ENCODE assay signal across 32 cellular contexts in genomic region chr10:13773496-13774170, GRCh38.
DNase-seq lines count a peak whose midpoint lies in the region; ATAC-seq, FAIRE-seq and TF ChIP-seq lines count a peak whose summit lies in the region.
"Had no signal": no experiment of that assay in that cellular context is flagged by ENCODE, and none has a peak within 500 bp of the region (broad histone marks: within the 10 kb centered on the region; RNA-seq: fewer than 3 reads in every experiment).

No MANE protein-coding gene starts in this region.

- CTCF ChIA-PET in activated naive CD4-positive, alpha-beta T cell treated with anti-CD3 and anti-CD28 coated beads, Interleukin-2, amount 10 ng/mL, durations not matched to agents 7 days and 5 days (lab: Charles Lee): interaction anchor here (1.1 kb wide), 1 partner anchor 112 kb away, joined by 4 read pairs; no protein-coding TSS in a partner anchor

- TF ChIP-seq CTCF in fibroblast of mammary gland (conservative IDR thresholded peaks at IDR 0.05; ENCODE audit: control insufficient read depth, insufficient read depth, low read depth, low read length) (no peak), osteocyte (IDR thresholded peaks at IDR 0.05) (no peak), pancreas (IDR thresholded peaks at IDR 0.05) (no peak)

- WGBS in pancreas, 2 donors: 74 to 76% methylated on average over 13 of the region's 13 CpGs

- no peaks in the 10 kb centered on the region for H3K4me1 ChIP-seq in pancreas
- H3K4me1 ChIP-seq: uterus had no signal

- intact Hi-C loops in pancreas (cut with DNase I): loop anchor here in 1 of 3 donors (10.0 kb wide), 1 partner anchor 69 kb away; no protein-coding TSS in a partner anchor

- DNase-seq in activated naive CD4-positive, alpha-beta T cell treated with anti-CD3 and anti-CD28 coated beads, Interleukin-2, amount 50 U/mL, for 72 hours (ENCODE audit: low spot score in 2 of 2): no peak
- no peak for DNase-seq in activated naive CD4-positive, alpha-beta T cell treated with anti-CD3 and anti-CD28 coated beads, Interleukin-2, amount 10 ng/mL, durations not matched to agents 7 days and 5 days
- DNase-seq in T-helper 17 cell (no peak), fibroblast of mammary gland (ENCODE audit: low read depth) (peak; percentile 45), osteocyte (ENCODE audit: extremely low spot score, unreplicated experiment) (no peak), pancreas (no peak), KBM-7 (no peak)
- DNase-seq: 8988T; activated CD4-positive, alpha-beta memory T cell treated with anti-CD3 and anti-CD28 coated beads for 36 hours; activated CD4-positive, alpha-beta T cell treated with anti-CD3 and anti-CD28 coated beads for 1 hour; activated CD8-positive, alpha-beta memory T cell treated with anti-CD3 and anti-CD28 coated beads, Interleukin-2, amount 50 U/mL, for 4 hours; activated naive CD4-positive, alpha-beta T cell treated with Interleukin-2 at 50 U/mL for 16 hours; DND-41; effector CD8-positive, alpha-beta T cell; erythroblast; foreskin fibroblast; NCI-H1092; NCI-H1694; NCI-H446 treated with DMSO at 0.1 percent for 48 hours; NCI-H82; ovary; retina; stimulated activated naive CD8-positive, alpha-beta T cell treated with anti-CD3 and anti-CD28 coated beads, Interleukin-15, Interleukin-2, amounts not matched to agents 100 U/mL and 50 U/mL, for 24 hours; uterus had no signal

- H3K27me3 Mint-ChIP-seq in activated naive CD4-positive, alpha-beta T cell treated with anti-CD3 and anti-CD28 coated beads, Interleukin-2, amount 10 ng/mL, durations not matched to agents 7 days and 5 days: peaks cover 30% of the 10 kb centered on the region
- H3K27me3 Mint-ChIP-seq in T-helper 17 cell (peaks cover 53% of the 10 kb centered on the region), osteocyte (ENCODE audit: unreplicated experiment) (no peaks in the 10 kb centered on the region)
- H3K27me3 Mint-ChIP-seq: brain had no signal

- H3K9me3 ChIP-seq in T-helper 17 cell (ENCODE audit: control insufficient read depth, low read length, poor library complexity, severe bottlenecking): no peaks in the 10 kb centered on the region
- no peaks in the 10 kb centered on the region for H3K9me3 ChIP-seq in pancreas
- H3K9me3 ChIP-seq: ovary, uterus had no signal

- H3K36me3 ChIP-seq in pancreas: no peaks in the 10 kb centered on the region
- H3K36me3 ChIP-seq: ovary, uterus had no signal

- no peak for ATAC-seq in activated naive CD4-positive, alpha-beta T cell treated with anti-CD3 and anti-CD28 coated beads, Interleukin-2, amount 50 U/mL, for 72 hours
- no peak for ATAC-seq in T-helper 17 cell
- ATAC-seq in pancreas: no peak
- no peak for ATAC-seq in HG03378 (IDR thresholded peaks at IDR 0.05; ENCODE audit: unreplicated experiment)
- ATAC-seq: SK-N-SH treated with all-trans-retinoic acid at 6 μM for 48 hours; stimulated activated naive CD8-positive, alpha-beta T cell treated with anti-CD3 and anti-CD28 coated beads, Interleukin-15, Interleukin-2, amounts not matched to agents 100 U/mL and 50 U/mL, for 24 hours had no signal

- in situ Hi-C loops in KBM-7 (cut with MboI; ENCODE audit: low pct_unique_long_range_greater_than_20kb, low sequenced_read_pairs): no loop called here

- H3K4me1 Mint-ChIP-seq in activated naive CD4-positive, alpha-beta T cell treated with anti-CD3 and anti-CD28 coated beads, Interleukin-2, amount 10 ng/mL, durations not matched to agents 7 days and 5 days: peaks cover 3% of the 10 kb centered on the region
- H3K4me1 Mint-ChIP-seq in T-helper 17 cell (peaks cover 2% of the 10 kb centered on the region), osteocyte (ENCODE audit: unreplicated experiment) (peaks cover 34% of the 10 kb centered on the region)

- H3K36me3 Mint-ChIP-seq in activated naive CD4-positive, alpha-beta T cell treated with anti-CD3 and anti-CD28 coated beads, Interleukin-2, amount 50 U/mL, for 72 hours: no peaks in the 10 kb centered on the region
- H3K36me3 Mint-ChIP-seq in activated naive CD4-positive, alpha-beta T cell treated with anti-CD3 and anti-CD28 coated beads, Interleukin-2, amount 10 ng/mL, durations not matched to agents 7 days and 5 days: no peaks in the 10 kb centered on the region
- H3K36me3 Mint-ChIP-seq in T-helper 17 cell (ENCODE audit: low read depth): peaks cover 4% of the 10 kb centered on the region
- peaks cover 52% of the 10 kb centered on the region for H3K36me3 Mint-ChIP-seq in osteocyte (ENCODE audit: unreplicated experiment)
- H3K36me3 Mint-ChIP-seq: activated CD4-positive, alpha-beta memory T cell treated with anti-CD3 and anti-CD28 coated beads for 36 hours; memory B cell had no signal

- H3K27ac Mint-ChIP-seq in activated naive CD4-positive, alpha-beta T cell treated with anti-CD3 and anti-CD28 coated beads, Interleukin-2, amount 50 U/mL, for 72 hours: peak overlapping the region; percentile 52 to 61
- no peak overlapping the region for H3K27ac Mint-ChIP-seq in activated naive CD4-positive, alpha-beta T cell treated with anti-CD3 and anti-CD28 coated beads, Interleukin-2, amount 10 ng/mL, durations not matched to agents 7 days and 5 days
- H3K27ac Mint-ChIP-seq in T-helper 17 cell (peak overlapping the region; percentile 41), osteocyte (ENCODE audit: unreplicated experiment) (peak overlapping the region; percentile 23)
- H3K27ac Mint-ChIP-seq: activated CD4-positive, alpha-beta memory T cell treated with anti-CD3 and anti-CD28 coated beads for 36 hours; activated T-helper 1 cell treated with anti-CD3 and anti-CD28 coated beads, Interleukin-12 subunit alpha, Interleukin-12 subunit beta, Interleukin-2, Interleukin-4 antibody, amounts not matched to agents 30 ng/mL and 10 ng/mL and 1 ng/mL, durations not matched to agents 14 hours and 24 hours and 36 hours; memory B cell; T-helper 1 cell treated with Interleukin-12 subunit alpha and Interleukin-12 subunit beta and Interleukin-4 antibody, amounts not matched to agents 30 μg/mL and 1 μg/mL, for 36 hours had no signal

- no peak overlapping the region for H3K4me3 ChIP-seq in fibroblast of mammary gland (ENCODE audit: control insufficient read depth, low read depth, low read length)
- no peak overlapping the region for H3K4me3 ChIP-seq in pancreas
- H3K4me3 ChIP-seq: ovary, smooth muscle cell, uterus had no signal

- H3K27me3 ChIP-seq in pancreas: no peaks in the 10 kb centered on the region
- H3K27me3 ChIP-seq: ovary, uterus had no signal

- no peak for FAIRE-seq in pancreas (lab: Jason Lieb, UNC)
- FAIRE-seq: TTC549 had no signal

- H3K9me3 Mint-ChIP-seq in activated naive CD4-positive, alpha-beta T cell treated with anti-CD3 and anti-CD28 coated beads, Interleukin-2, amount 50 U/mL, for 72 hours: no peaks in the 10 kb centered on the region
- no peaks in the 10 kb centered on the region for H3K9me3 Mint-ChIP-seq in activated naive CD4-positive, alpha-beta T cell treated with anti-CD3 and anti-CD28 coated beads, Interleukin-2, amount 10 ng/mL, durations not matched to agents 7 days and 5 days
- H3K9me3 Mint-ChIP-seq in osteocyte (ENCODE audit: unreplicated experiment): no peaks in the 10 kb centered on the region
- H3K9me3 Mint-ChIP-seq: activated CD4-positive, alpha-beta memory T cell treated with anti-CD3 and anti-CD28 coated beads for 36 hours; activated T-helper 1 cell treated with anti-CD3 and anti-CD28 coated beads, Interleukin-12 subunit alpha, Interleukin-12 subunit beta, Interleukin-2, Interleukin-4 antibody, amounts not matched to agents 30 ng/mL and 10 ng/mL and 1 ng/mL, durations not matched to agents 14 hours and 24 hours and 36 hours; memory B cell; T-helper 1 cell treated with Interleukin-12 subunit alpha and Interleukin-12 subunit beta and Interleukin-4 antibody, amounts not matched to agents 30 μg/mL and 1 μg/mL, for 36 hours had no signal

- no peak overlapping the region for H3K27ac ChIP-seq in pancreas
- H3K27ac ChIP-seq: ovary, uterus had no signal

- no peak overlapping the region for H3K4me3 Mint-ChIP-seq in activated naive CD4-positive, alpha-beta T cell treated with anti-CD3 and anti-CD28 coated beads, Interleukin-2, amount 10 ng/mL, durations not matched to agents 7 days and 5 days
- no peak overlapping the region for H3K4me3 Mint-ChIP-seq in T-helper 17 cell
- no peak overlapping the region for H3K4me3 Mint-ChIP-seq in osteocyte (ENCODE audit: unreplicated experiment)
- H3K4me3 Mint-ChIP-seq: activated CD4-positive, alpha-beta memory T cell treated with anti-CD3 and anti-CD28 coated beads for 36 hours; activated T-helper 1 cell treated with anti-CD3 and anti-CD28 coated beads, Interleukin-12 subunit alpha, Interleukin-12 subunit beta, Interleukin-2, Interleukin-4 antibody, amounts not matched to agents 30 ng/mL and 10 ng/mL and 1 ng/mL, durations not matched to agents 14 hours and 24 hours and 36 hours; brain; memory B cell; T-helper 1 cell treated with Interleukin-12 subunit alpha and Interleukin-12 subunit beta and Interleukin-4 antibody, amounts not matched to agents 30 μg/mL and 1 μg/mL, for 36 hours had no signal
